ENCODE assay signal across 5 cellular contexts in the genomic region with DNA sequence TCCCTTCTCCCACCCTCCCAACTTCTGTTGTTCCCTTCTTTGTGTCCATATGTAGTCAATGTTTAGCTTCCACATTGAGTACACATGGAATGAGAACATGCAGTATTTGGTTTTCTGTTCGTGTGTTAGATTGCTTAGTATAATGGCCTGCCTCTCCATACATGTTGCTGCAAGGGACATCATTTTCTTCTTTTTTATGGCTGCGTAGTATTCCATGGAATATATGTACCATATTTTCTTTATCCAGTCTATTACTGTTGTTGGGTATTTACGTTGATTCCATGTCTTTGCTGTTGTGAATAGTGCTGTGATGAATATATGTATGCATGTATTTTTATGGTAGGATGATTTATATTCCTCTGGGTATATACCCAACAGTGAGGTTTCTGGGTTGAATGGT.
A peak's percentile ranks its signal among the peaks of the same experiment; 100 is the strongest.
TF ChIP-seq lines count a peak whose summit lies in the region.

No MANE protein-coding gene starts in this region.

TF ChIP-seq in SK-N-SH treated with all-trans-retinoic acid at 6 μM for 48 hours, 23 proteins besides CTCF, POLR2A, EP300 and RAD21:
- TF ChIP-seq ZNF8 (CRISPR knock-in tag; IDR thresholded peaks at IDR 0.05): peak; percentile 54; the same call in 1 of the 2 replicates
- TF ChIP-seq GLIS3 (CRISPR knock-in tag; IDR thresholded peaks at IDR 0.05): no peak
TF ChIP-seq in SK-N-SH treated with all-trans-retinoic acid at 6 μM for 48 hours: peak in this region for 1.

TF ChIP-seq in SK-N-SH, 30 proteins besides CTCF, POLR2A, EP300 and RAD21:
- TF ChIP-seq GATA2 (CRISPR knock-in tag; IDR thresholded peaks at IDR 0.05) (no peak), JUND (IDR thresholded peaks at IDR 0.05) (no peak), RCOR1 (IDR thresholded peaks at IDR 0.05; ENCODE audit: low read length) (no peak), EZH2phosphoT487 (IDR thresholded peaks at IDR 0.05; ENCODE audit: borderline replicate concordance, low read depth) (no peak), ELF1 (IDR thresholded peaks at IDR 0.05) (no peak), NFIC (IDR thresholded peaks at IDR 0.05; ENCODE audit: borderline replicate concordance) (no peak), FOXJ3 (CRISPR knock-in tag; IDR thresholded peaks at IDR 0.05) (no peak)
TF ChIP-seq in SK-N-SH: peak in this region for 0.

TF ChIP-seq in HEK293, 187 proteins besides CTCF, POLR2A, EP300 and RAD21:
- TF ChIP-seq ZNF146 (tag by site-specific recombination; IDR thresholded peaks at IDR 0.05): peak; percentile 90
- no peak for TF ChIP-seq OVOL3 (tag by site-specific recombination; IDR thresholded peaks at IDR 0.05)

TF ChIP-seq in H1, 55 proteins besides CTCF, POLR2A, EP300 and RAD21:
- TF ChIP-seq KDM1A (IDR thresholded peaks at IDR 0.05; ENCODE audit: borderline replicate concordance, low read length) (peak; percentile 62; the same call in 1 of the 2 replicates), JUND (IDR thresholded peaks at IDR 0.05; ENCODE audit: low read length) (no peak)
TF ChIP-seq in H1: peak in this region for 1.

TF ChIP-seq in GM23338, 12 proteins besides CTCF, POLR2A, EP300 and RAD21:
- TF ChIP-seq, protein P1, sequence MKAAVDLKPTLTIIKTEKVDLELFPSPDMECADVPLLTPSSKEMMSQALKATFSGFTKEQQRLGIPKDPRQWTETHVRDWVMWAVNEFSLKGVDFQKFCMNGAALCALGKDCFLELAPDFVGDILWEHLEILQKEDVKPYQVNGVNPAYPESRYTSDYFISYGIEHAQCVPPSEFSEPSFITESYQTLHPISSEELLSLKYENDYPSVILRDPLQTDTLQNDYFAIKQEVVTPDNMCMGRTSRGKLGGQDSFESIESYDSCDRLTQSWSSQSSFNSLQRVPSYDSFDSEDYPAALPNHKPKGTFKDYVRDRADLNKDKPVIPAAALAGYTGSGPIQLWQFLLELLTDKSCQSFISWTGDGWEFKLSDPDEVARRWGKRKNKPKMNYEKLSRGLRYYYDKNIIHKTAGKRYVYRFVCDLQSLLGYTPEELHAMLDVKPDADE (IDR thresholded peaks at IDR 0.05): no peak
- TF ChIP-seq STAT1 (IDR thresholded peaks at IDR 0.05; ENCODE audit: unreplicated experiment) (no peak), NANOG (IDR thresholded peaks at IDR 0.05; ENCODE audit: borderline replicate concordance) (no peak), ZNF114 (CRISPR knock-in tag; IDR thresholded peaks at IDR 0.05) (no peak), CREB1 (CRISPR knock-in tag; IDR thresholded peaks at IDR 0.05; ENCODE audit: low read depth) (no peak), POLR2AphosphoS5 (IDR thresholded peaks at IDR 0.05; ENCODE audit: low read depth) (no peak), EZH2phosphoT487 (IDR thresholded peaks at IDR 0.05; ENCODE audit: unreplicated experiment) (no peak), EZH2 (IDR thresholded peaks at IDR 0.05; ENCODE audit: low read depth, unreplicated experiment) (no peak), ZNF331 (CRISPR knock-in tag; IDR thresholded peaks at IDR 0.05; ENCODE audit: low read depth) (no peak)
- TF ChIP-seq, protein P2, sequence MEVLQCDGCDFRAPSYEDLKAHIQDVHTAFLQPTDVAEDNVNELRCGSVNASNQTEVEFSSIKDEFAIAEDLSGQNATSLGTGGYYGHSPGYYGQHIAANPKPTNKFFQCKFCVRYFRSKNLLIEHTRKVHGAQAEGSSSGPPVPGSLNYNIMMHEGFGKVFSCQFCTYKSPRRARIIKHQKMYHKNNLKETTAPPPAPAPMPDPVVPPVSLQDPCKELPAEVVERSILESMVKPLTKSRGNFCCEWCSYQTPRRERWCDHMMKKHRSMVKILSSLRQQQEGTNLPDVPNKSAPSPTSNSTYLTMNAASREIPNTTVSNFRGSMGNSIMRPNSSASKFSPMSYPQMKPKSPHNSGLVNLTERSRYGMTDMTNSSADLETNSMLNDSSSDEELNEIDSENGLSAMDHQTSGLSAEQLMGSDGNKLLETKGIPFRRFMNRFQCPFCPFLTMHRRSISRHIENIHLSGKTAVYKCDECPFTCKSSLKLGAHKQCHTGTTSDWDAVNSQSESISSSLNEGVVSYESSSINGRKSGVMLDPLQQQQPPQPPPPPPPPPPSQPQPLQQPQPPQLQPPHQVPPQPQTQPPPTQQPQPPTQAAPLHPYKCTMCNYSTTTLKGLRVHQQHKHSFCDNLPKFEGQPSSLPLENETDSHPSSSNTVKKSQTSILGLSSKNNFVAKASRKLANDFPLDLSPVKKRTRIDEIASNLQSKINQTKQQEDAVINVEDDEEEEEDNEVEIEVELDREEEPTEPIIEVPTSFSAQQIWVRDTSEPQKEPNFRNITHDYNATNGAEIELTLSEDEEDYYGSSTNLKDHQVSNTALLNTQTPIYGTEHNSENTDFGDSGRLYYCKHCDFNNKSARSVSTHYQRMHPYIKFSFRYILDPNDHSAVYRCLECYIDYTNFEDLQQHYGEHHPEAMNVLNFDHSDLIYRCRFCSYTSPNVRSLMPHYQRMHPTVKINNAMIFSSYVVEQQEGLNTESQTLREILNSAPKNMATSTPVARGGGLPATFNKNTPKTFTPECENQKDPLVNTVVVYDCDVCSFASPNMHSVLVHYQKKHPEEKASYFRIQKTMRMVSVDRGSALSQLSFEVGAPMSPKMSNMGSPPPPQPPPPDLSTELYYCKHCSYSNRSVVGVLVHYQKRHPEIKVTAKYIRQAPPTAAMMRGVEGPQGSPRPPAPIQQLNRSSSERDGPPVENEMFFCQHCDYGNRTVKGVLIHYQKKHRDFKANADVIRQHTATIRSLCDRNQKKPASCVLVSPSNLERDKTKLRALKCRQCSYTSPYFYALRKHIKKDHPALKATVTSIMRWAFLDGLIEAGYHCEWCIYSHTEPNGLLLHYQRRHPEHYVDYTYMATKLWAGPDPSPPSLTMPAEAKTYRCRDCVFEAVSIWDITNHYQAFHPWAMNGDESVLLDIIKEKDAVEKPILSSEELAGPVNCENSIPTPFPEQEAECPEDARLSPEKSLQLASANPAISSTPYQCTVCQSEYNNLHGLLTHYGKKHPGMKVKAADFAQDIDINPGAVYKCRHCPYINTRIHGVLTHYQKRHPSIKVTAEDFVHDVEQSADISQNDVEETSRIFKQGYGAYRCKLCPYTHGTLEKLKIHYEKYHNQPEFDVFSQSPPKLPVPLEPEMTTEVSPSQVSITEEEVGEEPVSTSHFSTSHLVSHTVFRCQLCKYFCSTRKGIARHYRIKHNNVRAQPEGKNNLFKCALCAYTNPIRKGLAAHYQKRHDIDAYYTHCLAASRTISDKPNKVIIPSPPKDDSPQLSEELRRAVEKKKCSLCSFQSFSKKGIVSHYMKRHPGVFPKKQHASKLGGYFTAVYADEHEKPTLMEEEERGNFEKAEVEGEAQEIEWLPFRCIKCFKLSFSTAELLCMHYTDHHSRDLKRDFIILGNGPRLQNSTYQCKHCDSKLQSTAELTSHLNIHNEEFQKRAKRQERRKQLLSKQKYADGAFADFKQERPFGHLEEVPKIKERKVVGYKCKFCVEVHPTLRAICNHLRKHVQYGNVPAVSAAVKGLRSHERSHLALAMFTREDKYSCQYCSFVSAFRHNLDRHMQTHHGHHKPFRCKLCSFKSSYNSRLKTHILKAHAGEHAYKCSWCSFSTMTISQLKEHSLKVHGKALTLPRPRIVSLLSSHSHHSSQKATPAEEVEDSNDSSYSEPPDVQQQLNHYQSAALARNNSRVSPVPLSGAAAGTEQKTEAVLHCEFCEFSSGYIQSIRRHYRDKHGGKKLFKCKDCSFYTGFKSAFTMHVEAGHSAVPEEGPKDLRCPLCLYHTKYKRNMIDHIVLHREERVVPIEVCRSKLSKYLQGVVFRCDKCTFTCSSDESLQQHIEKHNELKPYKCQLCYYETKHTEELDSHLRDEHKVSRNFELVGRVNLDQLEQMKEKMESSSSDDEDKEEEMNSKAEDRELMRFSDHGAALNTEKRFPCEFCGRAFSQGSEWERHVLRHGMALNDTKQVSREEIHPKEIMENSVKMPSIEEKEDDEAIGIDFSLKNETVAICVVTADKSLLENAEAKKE (CRISPR knock-in tag; IDR thresholded peaks at IDR 0.05): no peak
